Comparison of ENCODE assay signal across 8 cellular contexts in the genomic region with DNA sequence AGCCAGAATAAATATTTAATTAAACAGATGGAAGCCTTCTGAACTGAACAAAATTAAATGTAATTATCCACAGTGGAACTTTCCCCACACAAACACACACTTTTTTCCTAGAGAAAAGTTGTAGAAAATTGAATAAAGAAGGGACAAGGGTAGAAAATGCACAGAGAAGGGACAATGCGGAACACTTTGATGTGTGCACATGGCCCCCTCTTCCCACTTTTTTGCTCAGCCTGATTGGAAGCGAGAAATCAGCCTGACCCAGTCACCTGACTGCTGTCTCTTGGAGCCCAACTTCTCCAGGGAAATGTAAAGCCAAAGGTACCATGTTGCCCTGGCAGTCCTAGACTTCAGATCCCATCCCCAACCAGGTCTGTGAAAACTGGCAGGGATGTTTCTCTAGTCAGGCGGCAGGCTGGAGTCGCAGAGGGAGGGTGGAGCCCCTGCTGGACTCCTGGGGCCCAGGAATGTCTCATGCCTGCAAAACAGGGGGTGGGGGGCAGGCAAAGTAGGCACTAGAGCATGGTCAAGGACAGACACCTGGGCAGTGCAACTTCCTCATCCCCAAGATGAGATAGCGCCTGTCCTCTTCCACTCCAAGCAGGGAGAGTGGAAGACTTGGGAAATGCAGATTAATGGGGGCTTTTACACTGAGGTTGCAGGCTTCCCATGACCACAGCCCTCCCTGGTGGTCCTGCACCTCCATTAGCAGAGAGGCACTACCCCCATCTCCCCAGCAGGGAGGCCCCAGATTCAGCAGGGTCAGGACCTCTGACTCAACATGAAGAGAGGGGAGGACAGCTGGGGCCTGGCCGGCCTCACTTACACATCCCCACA. TPM values are rescaled to one million over a fixed set of nuclear protein-coding genes. Genes with fewer than 3 reads are reported as not detected.
DNase-seq lines count a peak whose midpoint lies in the region; ATAC-seq and TF ChIP-seq lines count a peak whose summit lies in the region.

No MANE protein-coding gene starts in this region.

- H3K4me3 Mint-ChIP-seq in T-helper 17 cell, result peak overlapping the region; percentile 90

- peak overlapping the region; percentile 88 for H3K27ac Mint-ChIP-seq in T-helper 17 cell

- TF ChIP-seq CTCF in GM12874 (IDR thresholded peaks at IDR 0.05; ENCODE audit: insufficient read depth, low read depth, low read length), result peak; percentile 15; the same call in 1 of the 2 replicates
- TF ChIP-seq CTCF in fibroblast of villous mesenchyme (IDR thresholded peaks at IDR 0.05; ENCODE audit: insufficient read depth, low read depth, low read length), result no peak
- TF ChIP-seq CTCF in psoas muscle (IDR thresholded peaks at IDR 0.05), result no peak

- ATAC-seq in T-helper 17 cell (no peak), psoas muscle (no peak), GM19328 (IDR thresholded peaks at IDR 0.05; ENCODE audit: unreplicated experiment) (no peak), HG03378 (IDR thresholded peaks at IDR 0.05; ENCODE audit: unreplicated experiment) (no peak)

- DNase-seq in T-helper 17 cell (no peak), fibroblast of villous mesenchyme (ENCODE audit: low read depth) (peak; percentile 26), psoas muscle (no peak), Kasumi-1 (lab: John Stamatoyannopoulos, UW) (no peak), MV-4-11 (lab: John Stamatoyannopoulos, UW) (no peak)

- peak overlapping the region; percentile 97 for H3K27ac ChIP-seq in psoas muscle

- peaks cover 35% of the 10 kb centered on the region for H3K4me1 ChIP-seq in psoas muscle

- H3K36me3 Mint-ChIP-seq in T-helper 17 cell (ENCODE audit: low read depth), result peaks cover 9% of the 10 kb centered on the region

- H3K4me3 ChIP-seq in fibroblast of villous mesenchyme (ENCODE audit: low read depth, low read length) (peak overlapping the region; percentile 86), psoas muscle (peak overlapping the region; percentile 86)

- no peaks in the 10 kb centered on the region for H3K9me3 ChIP-seq in T-helper 17 cell (ENCODE audit: control insufficient read depth, low read length, poor library complexity, severe bottlenecking)
- H3K9me3 ChIP-seq in psoas muscle, result no peaks in the 10 kb centered on the region

- H3K4me1 Mint-ChIP-seq in T-helper 17 cell, result peaks cover 51% of the 10 kb centered on the region

- intact Hi-C loops in psoas muscle (cut with DNase I), result loop anchor here in 1 of 2 donors (5.0 kb wide), 1 partner anchor 404 kb away; no protein-coding TSS in a partner anchor

- H3K27me3 Mint-ChIP-seq in T-helper 17 cell, result no peaks in the 10 kb centered on the region

- WGBS in psoas muscle, 3 donors, result 68 to 74% (median 73%) methylated on average over 6 of the region's 6 CpGs

- no peaks in the 10 kb centered on the region for H3K27me3 ChIP-seq in psoas muscle (ENCODE audit: insufficient read depth in 3 of 3, low read length in 2 of 3)

- peaks cover 6 to 24% of the 10 kb centered on the region in 2 donors for H3K36me3 ChIP-seq in psoas muscle (ENCODE audit: insufficient read depth in 1 of 2, low read depth in 1 of 2)

RNA-seq across cellular contexts. Expression of gene CERS2, which starts 2.8 kb away (rescaled TPM):
- total RNA-seq in T-helper 17 cell, result 100 to 1,000 TPM; 108 to 142 TPM
- 89.9 and 142 TPM in 2 replicates for total RNA-seq in fibroblast of villous mesenchyme
- 10 to 100 TPM; 42.1 to 61.0 (median 51.1) TPM for total RNA-seq in psoas muscle
- 10 to 100 TPM; 29.8 to 59.6 (median 30.5) TPM for polyA plus RNA-seq in psoas muscle

RNA-seq across cellular contexts. Expression of gene ANXA9, which starts 10.3 kb away (rescaled TPM):
- under 1 TPM in 1 of 2 donors, not detected in 1; 0.15 TPM for total RNA-seq in T-helper 17 cell
- 0.32 and 0.86 TPM in 2 replicates for total RNA-seq in fibroblast of villous mesenchyme
- total RNA-seq in psoas muscle, result not detected
- under 1 TPM; 0.07 to 0.10 (median 0.07) TPM for polyA plus RNA-seq in psoas muscle

RNA-seq across cellular contexts. Expression of gene MINDY1, which starts 34.9 kb away (rescaled TPM):
- total RNA-seq in T-helper 17 cell (10 to 100 TPM; 19.0 to 31.6 TPM), fibroblast of villous mesenchyme (10.8 and 11.0 TPM in 2 replicates), psoas muscle (10 to 100 TPM; 13.9 to 26.0 (median 18.5) TPM)
- polyA plus RNA-seq in psoas muscle, result 10 to 100 TPM in 1 of 3 donors, 1 to 10 TPM in 2; 4.4 to 16.2 (median 9.7) TPM

RNA-seq across cellular contexts. Expression of gene PRUNE1, which starts 36.4 kb away (rescaled TPM):
- total RNA-seq in T-helper 17 cell (10 to 100 TPM; 15.8 to 30.0 TPM), fibroblast of villous mesenchyme (9.7 and 12.1 TPM in 2 replicates), psoas muscle (10 to 100 TPM; 17.5 to 30.2 (median 24.6) TPM)
- polyA plus RNA-seq in psoas muscle, result 10 to 100 TPM; 12.4 to 33.8 (median 15.1) TPM

RNA-seq across cellular contexts. Expression of gene SETDB1, which starts 45.6 kb away (rescaled TPM):
- total RNA-seq in T-helper 17 cell (10 to 100 TPM; 44.0 to 51.0 TPM), fibroblast of villous mesenchyme (26.1 and 34.1 TPM in 2 replicates), psoas muscle (10 to 100 TPM; 19.4 to 27.1 (median 20.4) TPM)
- polyA plus RNA-seq in psoas muscle, result 10 to 100 TPM; 12.8 to 14.8 (median 13.5) TPM
